In genomic region chr3:138471481-138471880, GRCh38 we compare ENCODE assay signal across 32 cellular contexts.
"Had no signal": no experiment of that assay in that cellular context is flagged by ENCODE, and none has a peak within 500 bp of the region (broad histone marks: within the 10 kb centered on the region; RNA-seq: fewer than 3 reads in every experiment).

No MANE protein-coding gene starts in this region.

- H3K9me3 ChIP-seq: MG63 had no signal

- ATAC-seq: activated CD8-positive, alpha-beta memory T cell treated with anti-CD3 and anti-CD28 coated beads, Interleukin-2, amount 10 ng/mL, durations not matched to agents 7 days and 5 days had no signal

- H3K27me3 ChIP-seq: brain microvascular endothelial cell, MG63 had no signal

- H3K27ac ChIP-seq: brain microvascular endothelial cell, WERI-Rb-1 had no signal

- DNase-seq: activated CD4-positive, alpha-beta memory T cell treated with anti-CD3 and anti-CD28 coated beads, Interleukin-2, amount 10 ng/mL, durations not matched to agents 7 days and 5 days; activated CD4-positive, alpha-beta T cell treated with anti-CD3 and anti-CD28 coated beads for 1 hour; activated CD4-positive, alpha-beta T cell treated with anti-CD3 and anti-CD28 coated beads for 48 hours; activated CD4-positive, CD25-positive, alpha-beta regulatory T cell; activated CD8-positive, alpha-beta memory T cell treated with anti-CD3 and anti-CD28 coated beads for 24 hours; activated CD8-positive, alpha-beta memory T cell treated with anti-CD3 and anti-CD28 coated beads, Interleukin-2, amount 10 ng/mL, durations not matched to agents 7 days and 5 days; activated CD8-positive, alpha-beta memory T cell treated with anti-CD3 and anti-CD28 coated beads, Interleukin-2, amount 50 U/mL, for 48 hours; activated effector memory CD4-positive, alpha-beta T cell treated with Interleukin-2 at 50 U/mL for 16 hours; activated naive CD4-positive, alpha-beta T cell; activated naive CD4-positive, alpha-beta T cell treated with anti-CD3 and anti-CD28 coated beads, Interleukin-2, amount 50 U/mL, for 16 hours; activated naive CD8-positive, alpha-beta T cell treated with anti-CD3 and anti-CD28 coated beads for 36 hours; activated T-cell treated with anti-CD3 and anti-CD28 coated beads, Interleukin-2, amount 50 U/mL, for 48 hours; amniotic stem cell; brain microvascular endothelial cell; Karpas-422; KBM-7; MG63; NCI-H1048; NCI-H1105 treated with DMSO at 0.1 percent for 48 hours; NCI-H1436; NCI-H1694; NCI-H1930; NCI-H2081 treated with DMSO at 0.1 percent for 48 hours; NCI-H345; NCI-H524 treated with DMSO at 0.1 percent for 48 hours; Right ventricle myocardium superior; SW 1271; T-helper 1 cell; T-helper 2 cell; T-helper 9 cell; WERI-Rb-1 had no signal

- H3K4me3 ChIP-seq: MG63 had no signal

- FAIRE-seq: RCC 7860 had no signal

- H3K36me3 ChIP-seq: brain microvascular endothelial cell, MG63, WERI-Rb-1 had no signal
